In the genomic region with DNA sequence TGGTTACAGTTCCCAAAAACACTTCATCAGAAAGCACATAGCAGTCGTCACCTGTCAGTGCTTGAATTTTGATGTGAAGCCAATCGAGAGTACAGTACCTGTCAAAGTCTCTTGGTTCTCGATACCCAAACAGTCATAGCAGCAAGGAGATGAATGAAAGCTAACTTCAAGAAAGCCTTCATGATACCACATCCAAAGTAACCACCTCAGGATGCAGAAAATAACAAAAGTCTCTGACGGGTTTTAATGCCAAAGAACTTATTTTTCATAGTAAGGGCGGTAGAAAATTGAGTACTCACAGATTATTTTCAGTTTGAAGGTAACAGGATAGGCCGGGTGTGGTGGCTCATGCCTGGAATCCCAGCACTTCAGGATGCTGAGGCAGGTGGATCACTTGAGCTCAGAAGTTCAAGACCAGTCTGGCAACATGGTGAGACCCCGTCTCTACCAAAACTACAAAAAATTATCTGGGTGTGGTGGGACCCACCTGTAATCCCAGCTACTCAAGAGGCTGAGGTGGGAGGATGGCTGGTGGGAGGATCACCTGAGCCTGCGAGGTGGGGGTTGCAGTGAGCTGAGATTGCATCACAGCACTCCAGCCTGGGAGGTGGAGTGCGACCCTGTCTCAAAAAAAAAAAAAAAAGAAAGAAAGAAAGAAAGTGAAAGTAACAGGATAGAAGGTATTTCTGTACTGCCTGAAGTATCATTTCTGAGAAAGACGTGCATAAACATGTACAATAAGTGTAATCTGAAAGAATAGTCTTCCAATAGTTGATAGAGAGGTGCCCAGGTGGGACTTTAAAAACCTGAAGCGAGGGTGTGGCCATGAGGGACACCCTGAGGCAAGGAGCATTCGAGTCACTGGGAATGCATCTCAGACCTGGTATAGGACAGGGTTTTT, we compare ENCODE assay signal across 1 cellular context.
TF ChIP-seq lines count a peak whose summit lies in the region.

No MANE protein-coding gene starts in this region.

TF ChIP-seq in H1, 55 proteins besides CTCF, POLR2A, EP300 and RAD21:
- no peak for TF ChIP-seq TBP (IDR thresholded peaks at IDR 0.05; ENCODE audit: low read depth, low read length)
- peak; percentile 59; the same call in 1 of the 2 replicates for TF ChIP-seq CEBPB (IDR thresholded peaks at IDR 0.05; ENCODE audit: low read depth, low read length)
